ENCODE assay signal across 27 cellular contexts in the genomic region with DNA sequence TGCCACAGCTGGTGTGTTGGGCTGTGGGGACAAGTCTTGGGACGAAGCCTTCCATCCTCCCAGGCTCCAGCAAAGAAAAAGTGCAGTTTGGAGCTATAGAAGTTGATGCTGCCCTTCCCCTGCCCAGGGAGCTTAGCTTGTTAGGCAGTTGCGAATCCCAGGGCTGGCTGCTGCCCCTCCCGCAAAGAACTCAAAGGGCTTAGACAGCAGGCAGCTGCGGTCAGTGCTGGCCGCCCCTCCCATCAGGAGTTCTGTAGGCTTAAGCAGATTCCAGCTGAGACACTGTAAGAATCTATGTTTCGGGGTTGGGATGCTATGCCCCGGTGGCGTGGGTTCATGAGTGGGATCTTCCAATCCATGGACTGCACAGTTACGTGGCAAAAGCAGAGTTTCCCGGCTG.
"Had no signal": no experiment of that assay in that cellular context is flagged by ENCODE, and none has a peak within 500 bp of the region (broad histone marks: within the 10 kb centered on the region; RNA-seq: fewer than 3 reads in every experiment).

No MANE protein-coding gene starts in this region.

- H3K9me3 ChIP-seq: left ventricle myocardium inferior, pancreas, prostate gland, suprapubic skin, thoracic aorta, tibial artery, upper lobe of right lung had no signal

- H3K4me1 ChIP-seq: left ventricle myocardium inferior, pancreas, prostate gland, suprapubic skin, tibial artery, upper lobe of right lung had no signal

- H3K27me3 Mint-ChIP-seq: memory B cell; naive B cell; stimulated activated naive CD8-positive, alpha-beta T cell treated with anti-CD3 and anti-CD28 coated beads, Interleukin-15, Interleukin-2, amounts not matched to agents 100 ng/mL and 50 ng/mL, for 24 hours had no signal

- H3K4me1 Mint-ChIP-seq: immature natural killer cell, memory B cell, mesothelial cell of epicardium, naive B cell, natural killer cell had no signal

- H3K27me3 ChIP-seq: pancreas, suprapubic skin, tibial artery, upper lobe of right lung had no signal

- ATAC-seq: natural killer cell, pancreas, right cardiac atrium, sciatic nerve, upper lobe of right lung had no signal

- H3K4me3 ChIP-seq: left ventricle myocardium inferior, lung, pancreas, prostate gland, skin epidermis, suprapubic skin, thoracic aorta, tibial artery, upper lobe of right lung had no signal

- H3K4me3 Mint-ChIP-seq: immature natural killer cell; memory B cell; mesothelial cell of epicardium; naive B cell; natural killer cell; stimulated activated naive CD8-positive, alpha-beta T cell treated with anti-CD3 and anti-CD28 coated beads, Interleukin-15, Interleukin-2, amounts not matched to agents 100 ng/mL and 50 ng/mL, for 24 hours had no signal

- H3K36me3 Mint-ChIP-seq: immature natural killer cell, memory B cell, mesothelial cell of epicardium, naive B cell, natural killer cell had no signal

- DNase-seq: head of caudate nucleus; hippocampal formation; immature natural killer cell; left ventricle myocardium inferior; naive B cell; natural killer cell; nucleus accumbens; retina; stimulated activated CD4-positive, alpha-beta T cell treated with anti-CD3 and anti-CD28 coated beads, Interleukin-12 subunit alpha, Interleukin-12 subunit beta, amount 100 ng/mL, for 4 hours; stimulated activated CD4-positive, alpha-beta T cell treated with anti-CD3 and anti-CD28 coated beads, Interleukin-15, amount 100 ng/mL, for 24 hours; stimulated activated CD4-positive, alpha-beta T cell treated with anti-CD3 and anti-CD28 coated beads, Interleukin-2, amount 100 ng/mL, for 24 hours; stimulated activated CD4-positive, alpha-beta T cell treated with anti-CD3 and anti-CD28 coated beads, Interleukin-4, amount 100 ng/mL, for 1 hour; stimulated activated naive CD4-positive, alpha-beta T cell; tibial artery; trophoblast cell; upper lobe of right lung had no signal

- H3K27ac ChIP-seq: left ventricle myocardium inferior, pancreas, prostate gland, skin epidermis, suprapubic skin, thoracic aorta, tibial artery, upper lobe of right lung had no signal

- H3K27ac Mint-ChIP-seq: immature natural killer cell; memory B cell; mesothelial cell of epicardium; naive B cell; natural killer cell; stimulated activated naive CD8-positive, alpha-beta T cell treated with anti-CD3 and anti-CD28 coated beads, Interleukin-15, Interleukin-2, amounts not matched to agents 100 ng/mL and 50 ng/mL, for 24 hours had no signal

- H3K36me3 ChIP-seq: left ventricle myocardium inferior, pancreas, prostate gland, suprapubic skin, thoracic aorta, tibial artery, upper lobe of right lung had no signal
